Comparison of ENCODE assay signal across 22 cellular contexts in genomic region chr7:112019932-112020331, GRCh38.
"Had no signal": no experiment of that assay in that cellular context is flagged by ENCODE, and none has a peak within 500 bp of the region (broad histone marks: within the 10 kb centered on the region; RNA-seq: fewer than 3 reads in every experiment).

No MANE protein-coding gene starts in this region.

- ATAC-seq: natural killer cell; stimulated activated memory B cell treated with anti-CD40 and anti-IgM and Interleukin-4, amounts not matched to agents 10 μg/mL and 1 μg/mL and 100 μg/mL, for 72 hours; stimulated activated naive CD8-positive, alpha-beta T cell treated with anti-CD3 and anti-CD28 coated beads, Interleukin-15, Interleukin-2, amounts not matched to agents 100 U/mL and 50 U/mL, for 24 hours had no signal

- H3K36me3 ChIP-seq: esophagus squamous epithelium, ovary, right atrium auricular region, sigmoid colon, thoracic aorta, tibial nerve, vagina had no signal

- H3K4me3 ChIP-seq: coronary artery, esophagus squamous epithelium, lung, ovary, right atrium auricular region, sigmoid colon, thoracic aorta, tibial nerve, vagina had no signal

- H3K4me3 Mint-ChIP-seq: memory B cell; natural killer cell; stimulated activated memory B cell treated with anti-CD40 and anti-IgM and Interleukin-4, amounts not matched to agents 10 μg/mL and 1 μg/mL and 100 μg/mL, for 72 hours had no signal

- H3K27me3 Mint-ChIP-seq: stimulated activated memory B cell treated with anti-CD40 and anti-IgM and Interleukin-4, amounts not matched to agents 10 μg/mL and 1 μg/mL and 100 μg/mL, for 72 hours had no signal

- DNase-seq: dermis blood vessel endothelial cell; effector memory CD4-positive, alpha-beta T cell; erythroblast; esophagus squamous epithelium; foreskin melanocyte; head of caudate nucleus; natural killer cell; occipital lobe; ovary; sigmoid colon; stimulated activated CD4-positive, alpha-beta T cell treated with anti-CD3 and anti-CD28 coated beads, Interleukin-2, amount 100 ng/mL, for 24 hours; stimulated activated CD4-positive, alpha-beta T cell treated with anti-CD3 and anti-CD28 coated beads, Interleukin-4, amount 100 ng/mL, for 4 hours; stimulated activated naive CD8-positive, alpha-beta T cell treated with anti-CD3 and anti-CD28 coated beads, Interleukin-15, Interleukin-2, amounts not matched to agents 100 U/mL and 50 U/mL, for 24 hours; substantia nigra had no signal

- H3K27ac Mint-ChIP-seq: memory B cell; natural killer cell; stimulated activated memory B cell treated with anti-CD40 and anti-IgM and Interleukin-4, amounts not matched to agents 10 μg/mL and 1 μg/mL and 100 μg/mL, for 72 hours had no signal

- H3K27ac ChIP-seq: coronary artery, thoracic aorta, vagina had no signal

- H3K9me3 ChIP-seq: esophagus squamous epithelium, ovary, right atrium auricular region, sigmoid colon, thoracic aorta, tibial nerve, vagina had no signal

- H3K27me3 ChIP-seq: esophagus squamous epithelium, ovary, right atrium auricular region, sigmoid colon, tibial nerve, vagina had no signal

- H3K4me1 Mint-ChIP-seq: memory B cell; natural killer cell; stimulated activated memory B cell treated with anti-CD40 and anti-IgM and Interleukin-4, amounts not matched to agents 10 μg/mL and 1 μg/mL and 100 μg/mL, for 72 hours had no signal

- H3K9me3 Mint-ChIP-seq: memory B cell; stimulated activated memory B cell treated with anti-CD40 and anti-IgM and Interleukin-4, amounts not matched to agents 10 μg/mL and 1 μg/mL and 100 μg/mL, for 72 hours had no signal

- H3K36me3 Mint-ChIP-seq: memory B cell; natural killer cell; stimulated activated memory B cell treated with anti-CD40 and anti-IgM and Interleukin-4, amounts not matched to agents 10 μg/mL and 1 μg/mL and 100 μg/mL, for 72 hours had no signal
